In genomic region chr6:31345026-31345730, GRCh38 we compare ENCODE assay signal across 23 cellular contexts.
"Had no signal": no experiment of that assay in that cellular context is flagged by ENCODE, and none has a peak within 500 bp of the region (broad histone marks: within the 10 kb centered on the region; RNA-seq: fewer than 3 reads in every experiment).

No MANE protein-coding gene starts in this region.

- H3K27ac ChIP-seq: hepatocyte, prostate gland, right atrium auricular region, spleen, thoracic aorta, vagina had no signal

- H3K36me3 ChIP-seq: prostate gland, right atrium auricular region, spleen, thoracic aorta, vagina had no signal

- H3K4me1 ChIP-seq: prostate gland, right atrium auricular region, spleen, vagina had no signal

- H2AFZ ChIP-seq: hepatocyte had no signal

- H3K79me2 ChIP-seq: hepatocyte had no signal

- H3K27me3 ChIP-seq: hepatocyte, right atrium auricular region, spleen, vagina had no signal

- H3K4me3 ChIP-seq: hepatocyte, prostate gland, right atrium auricular region, spleen, thoracic aorta, vagina had no signal

- H3K27ac Mint-ChIP-seq: activated CD4-positive, alpha-beta T cell treated with anti-CD3 and anti-CD28 coated beads for 36 hours; dendritic cell treated with granulocyte-macrophage colony-stimulating factor and Interleukin-4, amounts not matched to agents 40 ng/mL and 50 ng/mL, for 4 days; type B pancreatic cell had no signal

- H3K4me1 Mint-ChIP-seq: neural crest cell had no signal

- H3K4me3 Mint-ChIP-seq: activated CD4-positive, alpha-beta T cell treated with anti-CD3 and anti-CD28 coated beads for 36 hours; dendritic cell treated with granulocyte-macrophage colony-stimulating factor and Interleukin-4, amounts not matched to agents 40 ng/mL and 50 ng/mL, for 4 days; neural crest cell; type B pancreatic cell had no signal

- H3K27me3 Mint-ChIP-seq: activated CD4-positive, alpha-beta T cell treated with anti-CD3 and anti-CD28 coated beads for 36 hours; naive B cell had no signal

- H3K9me3 Mint-ChIP-seq: type B pancreatic cell had no signal

- H3K36me3 Mint-ChIP-seq: type B pancreatic cell had no signal

- DNase-seq: activated CD4-positive, alpha-beta T cell treated with anti-CD3 and anti-CD28 coated beads for 36 hours; activated CD4-positive, alpha-beta T cell treated with anti-CD3 and anti-CD28 coated beads, Interleukin-2, amount 50 U/mL, for 4 hours; activated CD8-positive, alpha-beta memory T cell treated with anti-CD3 and anti-CD28 coated beads, Interleukin-2, amount 50 U/mL, for 48 hours; activated naive CD4-positive, alpha-beta T cell treated with Interleukin-2 at 50 U/mL for 16 hours; activated T-cell treated with anti-CD3 and anti-CD28 coated beads, Interleukin-2, amount 50 U/mL, for 48 hours; amygdala; effector CD4-positive, alpha-beta T cell; erythroblast; glutamatergic neuron; mesenchymal stem cell; naive B cell; spleen; stimulated activated CD4-positive, alpha-beta T cell treated with anti-CD3 and anti-CD28 coated beads, Interleukin-4, amount 100 ng/mL, for 1 hour; stimulated activated naive CD4-positive, alpha-beta T cell treated with Interleukin-2 at 50 U/mL for 16 hours; T-helper 1 cell had no signal

- ATAC-seq: activated CD4-positive, alpha-beta T cell treated with anti-CD3 and anti-CD28 coated beads for 36 hours had no signal

- H3K9me3 ChIP-seq: prostate gland, thoracic aorta, vagina had no signal

- H3K4me2 ChIP-seq: hepatocyte had no signal
